ENCODE assay signal across 25 cellular contexts in the genomic region with DNA sequence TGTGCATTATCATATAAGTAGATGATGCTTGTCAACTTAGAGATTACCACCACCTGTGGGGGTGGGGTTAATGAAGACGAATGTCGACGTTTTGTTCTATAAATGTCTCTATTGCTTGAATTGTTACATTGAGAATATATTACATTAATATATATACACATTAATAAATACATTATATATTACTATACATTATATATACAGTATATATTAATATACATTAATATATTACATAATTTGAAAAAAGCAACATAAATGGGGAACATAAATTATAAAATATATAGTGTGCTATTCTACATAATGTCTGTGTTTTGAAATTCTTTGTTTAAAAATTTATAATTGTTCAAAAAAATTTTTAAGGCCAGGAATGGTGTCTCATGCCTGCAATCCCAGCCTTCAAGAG.
A peak's percentile ranks its signal among the peaks of the same experiment; 100 is the strongest.
DNase-seq lines count a peak whose midpoint lies in the region; ATAC-seq, FAIRE-seq and TF ChIP-seq lines count a peak whose summit lies in the region.
"Had no signal": no experiment of that assay in that cellular context is flagged by ENCODE, and none has a peak within 500 bp of the region (broad histone marks: within the 10 kb centered on the region; RNA-seq: fewer than 3 reads in every experiment).

No MANE protein-coding gene starts in this region.

- POLR2A ChIA-PET in WTC11 (lab: Charles Lee), result no interaction called here

- H3K4me2 ChIP-seq in KMS-11, result no peak overlapping the region
- H3K4me2 ChIP-seq: BLaER1 had no signal

- H3K27ac Mint-ChIP-seq in WTC11, result no peak overlapping the region
- no peak overlapping the region for H3K27ac Mint-ChIP-seq in stimulated activated naive B cell treated with anti-CD40 and anti-IgM and Interleukin-4, amounts not matched to agents 10 μg/mL and 1 μg/mL and 100 μg/mL, for 72 hours
- H3K27ac Mint-ChIP-seq: CD4-positive, alpha-beta memory T cell; CD4-positive, CD25-positive, alpha-beta regulatory T cell; CD8-positive, alpha-beta memory T cell had no signal

- peaks cover 3% of the 10 kb centered on the region; the same call in 1 of the 2 replicates for H3K36me3 Mint-ChIP-seq in WTC11
- H3K36me3 Mint-ChIP-seq in stimulated activated naive B cell treated with anti-CD40 and anti-IgM and Interleukin-4, amounts not matched to agents 10 μg/mL and 1 μg/mL and 100 μg/mL, for 72 hours, result no peaks in the 10 kb centered on the region
- H3K36me3 Mint-ChIP-seq: CD14-positive monocyte; CD4-positive, CD25-positive, alpha-beta regulatory T cell; CD8-positive, alpha-beta memory T cell had no signal

- H3K4me1 ChIP-seq in KMS-11 (ENCODE audit: low read depth, poor library complexity, severe bottlenecking), result peaks cover 58% of the 10 kb centered on the region
- H3K4me1 ChIP-seq: BE2C had no signal

- no peaks in the 10 kb centered on the region for H3K79me2 ChIP-seq in KMS-11 (ENCODE audit: insufficient read depth, low read depth)

- no peaks in the 10 kb centered on the region for H3K27me3 ChIP-seq in KMS-11 (ENCODE audit: insufficient read depth, low read depth)
- H3K27me3 ChIP-seq: BE2C, BLaER1 had no signal

- FAIRE-seq in A204.1 (lab: Jason Lieb, UNC) (peak; percentile 58), frontal cortex (lab: Jason Lieb, UNC) (peak; percentile 44)
- FAIRE-seq: GM12891 had no signal

- peak overlapping the region; percentile 88; the same call in 1 of the 2 replicates for H3K27ac ChIP-seq in KMS-11
- H3K27ac ChIP-seq: 22Rv1, BLaER1 had no signal

- no peak overlapping the region for H2AFZ ChIP-seq in KMS-11 (ENCODE audit: low read depth)

- no peak for ATAC-seq in WTC11
- no peak for ATAC-seq in stimulated activated naive B cell treated with anti-CD40 and anti-IgM and Interleukin-4, amounts not matched to agents 10 μg/mL and 1 μg/mL and 100 μg/mL, for 72 hours (replicated peaks)

- CTCF ChIA-PET in WTC11 (lab: Charles Lee), result no interaction called here

- H3K4me3 Mint-ChIP-seq in WTC11, result no peak overlapping the region
- no peak overlapping the region for H3K4me3 Mint-ChIP-seq in stimulated activated naive B cell treated with anti-CD40 and anti-IgM and Interleukin-4, amounts not matched to agents 10 μg/mL and 1 μg/mL and 100 μg/mL, for 72 hours
- H3K4me3 Mint-ChIP-seq: CD14-positive monocyte; CD4-positive, alpha-beta memory T cell; CD4-positive, CD25-positive, alpha-beta regulatory T cell; CD8-positive, alpha-beta memory T cell had no signal

- H3K9me3 Mint-ChIP-seq in WTC11, result peaks cover 6% of the 10 kb centered on the region
- H3K9me3 Mint-ChIP-seq in stimulated activated naive B cell treated with anti-CD40 and anti-IgM and Interleukin-4, amounts not matched to agents 10 μg/mL and 1 μg/mL and 100 μg/mL, for 72 hours, result no peaks in the 10 kb centered on the region
- H3K9me3 Mint-ChIP-seq: CD8-positive, alpha-beta memory T cell had no signal

- no peak overlapping the region for H3K4me3 ChIP-seq in KMS-11 (IDR thresholded peaks at IDR 0.05; ENCODE audit: insufficient read depth, low read depth, low read length)
- H3K4me3 ChIP-seq: BLaER1 had no signal

- H3K36me3 ChIP-seq in KMS-11 (ENCODE audit: insufficient read depth), result no peaks in the 10 kb centered on the region
- H3K36me3 ChIP-seq: BE2C, BLaER1 had no signal

- no peaks in the 10 kb centered on the region for H4K20me1 ChIP-seq in KMS-11 (ENCODE audit: insufficient read depth)
- H4K20me1 ChIP-seq: BLaER1 had no signal

- DNase-seq in WTC11 (ENCODE audit: low spot score), result no peak
- no peak for DNase-seq in frontal cortex (ENCODE audit: low spot score in 2 of 2)
- no peak for DNase-seq in NCI-H2196 treated with DMSO at 0.1 percent for 48 hours (lab: John Stamatoyannopoulos, UW; ENCODE audit: unreplicated experiment)
- no peak for DNase-seq in activated T-cell treated with anti-CD3 and anti-CD28 coated beads, Interleukin-2, amount 50 U/mL, for 48 hours
- no peak for DNase-seq in stimulated activated naive B cell treated with anti-CD40 and anti-IgM and Interleukin-4, amounts not matched to agents 10 μg/mL and 1 μg/mL and 100 μg/mL, for 72 hours
- DNase-seq: ACHN; BE2C; C1 segment of cervical spinal cord; CD4-positive, alpha-beta memory T cell; CD4-positive, CD25-positive, alpha-beta regulatory T cell; CD8-positive, alpha-beta memory T cell; COR-L47; DMS 273 treated with DMSO at 0.1 percent for 48 hours; DMS153; DMS53; DMS79; DND-41; EL; GF-D8 had no signal

- H3K9ac ChIP-seq in KMS-11, result no peak overlapping the region
- H3K9ac ChIP-seq: BLaER1 had no signal

- TF ChIP-seq CTCF in KMS-11 (conservative IDR thresholded peaks at IDR 0.05; ENCODE audit: low read depth, low read length) (no peak), WTC11 (IDR thresholded peaks at IDR 0.05) (no peak)

- H3K4me1 Mint-ChIP-seq in WTC11, result peaks cover 13% of the 10 kb centered on the region
- H3K4me1 Mint-ChIP-seq in stimulated activated naive B cell treated with anti-CD40 and anti-IgM and Interleukin-4, amounts not matched to agents 10 μg/mL and 1 μg/mL and 100 μg/mL, for 72 hours, result peaks cover 4 to 5% of the 10 kb centered on the region in 2 donors

- no peaks in the 10 kb centered on the region; the same call in 1 of the 2 replicates for H3K27me3 Mint-ChIP-seq in WTC11 (ENCODE audit: low read depth)
- H3K27me3 Mint-ChIP-seq in stimulated activated naive B cell treated with anti-CD40 and anti-IgM and Interleukin-4, amounts not matched to agents 10 μg/mL and 1 μg/mL and 100 μg/mL, for 72 hours, result peaks cover 5% of the 10 kb centered on the region in 2 donors
- H3K27me3 Mint-ChIP-seq: CD4-positive, alpha-beta memory T cell; CD8-positive, alpha-beta memory T cell had no signal

TF ChIP-seq in WTC11, 78 proteins besides CTCF, POLR2A, EP300 and RAD21:
- TF ChIP-seq, protein P1, sequence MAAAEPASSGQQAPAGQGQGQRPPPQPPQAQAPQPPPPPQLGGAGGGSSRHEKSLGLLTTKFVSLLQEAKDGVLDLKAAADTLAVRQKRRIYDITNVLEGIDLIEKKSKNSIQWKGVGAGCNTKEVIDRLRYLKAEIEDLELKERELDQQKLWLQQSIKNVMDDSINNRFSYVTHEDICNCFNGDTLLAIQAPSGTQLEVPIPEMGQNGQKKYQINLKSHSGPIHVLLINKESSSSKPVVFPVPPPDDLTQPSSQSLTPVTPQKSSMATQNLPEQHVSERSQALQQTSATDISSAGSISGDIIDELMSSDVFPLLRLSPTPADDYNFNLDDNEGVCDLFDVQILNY (CRISPR knock-in tag; IDR thresholded peaks at IDR 0.05), result no peak
- TF ChIP-seq HMGA2 (CRISPR knock-in tag; IDR thresholded peaks at IDR 0.05) (peak; percentile 90), ELF4 (CRISPR knock-in tag; IDR thresholded peaks at IDR 0.05; ENCODE audit: low read depth) (no peak), FOXK1 (CRISPR knock-in tag; IDR thresholded peaks at IDR 0.05) (no peak), JAZF1 (CRISPR knock-in tag; IDR thresholded peaks at IDR 0.05) (no peak)
